8 cellular contexts compared by ENCODE assay signal in genomic region chr17:67779098-67779672, GRCh38. TPM values are rescaled to one million over a fixed set of nuclear protein-coding genes. Genes with fewer than 3 reads are reported as not detected.
DNase-seq lines count a peak whose midpoint lies in the region; ATAC-seq and TF ChIP-seq lines count a peak whose summit lies in the region.

No MANE protein-coding gene starts in this region.

- H3K36me3 ChIP-seq in ascending aorta = no peaks in the 10 kb centered on the region

- H3K4me3 Mint-ChIP-seq in activated CD4-positive, alpha-beta T cell treated with anti-CD3 and anti-CD28 coated beads, Interleukin-2, amount 10 ng/mL, durations not matched to agents 24 days and 14 days = no peak overlapping the region
- H3K4me3 Mint-ChIP-seq in activated CD4-positive, alpha-beta T cell treated with anti-CD3 and anti-CD28 coated beads, Interleukin-2, amount 10 ng/mL, durations not matched to agents 7 days and 5 days = no peak overlapping the region
- no peak overlapping the region for H3K4me3 Mint-ChIP-seq in immature natural killer cell

- POLR2A ChIA-PET in activated CD4-positive, alpha-beta T cell treated with anti-CD3 and anti-CD28 coated beads, Interleukin-2, amount 10 ng/mL, durations not matched to agents 7 days and 5 days (lab: Charles Lee) = no interaction called here

- CTCF ChIA-PET in activated CD4-positive, alpha-beta T cell treated with anti-CD3 and anti-CD28 coated beads, Interleukin-2, amount 10 ng/mL, durations not matched to agents 7 days and 5 days (lab: Charles Lee) = interaction anchor here (0.6 kb wide), 1 partner anchor 373 kb away, joined by 3 read pairs; no protein-coding TSS in a partner anchor

- H3K4me1 ChIP-seq in ascending aorta = no peaks in the 10 kb centered on the region

- intact Hi-C loops in activated CD4-positive, alpha-beta T cell treated with anti-CD3 and anti-CD28 coated beads, Interleukin-2, amount 10 ng/mL, durations not matched to agents 24 days and 14 days (cut with micrococcal nuclease) = no loop called here
- intact Hi-C loops in ascending aorta (cut with DNase I) = no loop called here

- H3K27me3 ChIP-seq in ascending aorta = no peaks in the 10 kb centered on the region

- no peaks in the 10 kb centered on the region for H3K9me3 ChIP-seq in ascending aorta

- no peaks in the 10 kb centered on the region for H3K36me3 Mint-ChIP-seq in activated CD4-positive, alpha-beta T cell treated with anti-CD3 and anti-CD28 coated beads, Interleukin-2, amount 10 ng/mL, durations not matched to agents 24 days and 14 days (ENCODE audit: low read depth)
- H3K36me3 Mint-ChIP-seq in activated CD4-positive, alpha-beta T cell treated with anti-CD3 and anti-CD28 coated beads, Interleukin-2, amount 10 ng/mL, durations not matched to agents 7 days and 5 days (ENCODE audit: low read depth) = no peaks in the 10 kb centered on the region
- H3K36me3 Mint-ChIP-seq in immature natural killer cell = no peaks in the 10 kb centered on the region

- H3K9me3 Mint-ChIP-seq in activated CD4-positive, alpha-beta T cell treated with anti-CD3 and anti-CD28 coated beads, Interleukin-2, amount 10 ng/mL, durations not matched to agents 24 days and 14 days = no peaks in the 10 kb centered on the region
- H3K9me3 Mint-ChIP-seq in activated CD4-positive, alpha-beta T cell treated with anti-CD3 and anti-CD28 coated beads, Interleukin-2, amount 10 ng/mL, durations not matched to agents 7 days and 5 days = no peaks in the 10 kb centered on the region
- H3K9me3 Mint-ChIP-seq in immature natural killer cell = no peaks in the 10 kb centered on the region

- H3K27ac Mint-ChIP-seq in activated CD4-positive, alpha-beta T cell treated with anti-CD3 and anti-CD28 coated beads, Interleukin-2, amount 10 ng/mL, durations not matched to agents 24 days and 14 days = no peak overlapping the region
- H3K27ac Mint-ChIP-seq in activated CD4-positive, alpha-beta T cell treated with anti-CD3 and anti-CD28 coated beads, Interleukin-2, amount 10 ng/mL, durations not matched to agents 7 days and 5 days = no peak overlapping the region
- H3K27ac Mint-ChIP-seq in immature natural killer cell = no peak overlapping the region

- no peak overlapping the region for H3K4me3 ChIP-seq in ascending aorta

- no peaks in the 10 kb centered on the region for H3K27me3 Mint-ChIP-seq in activated CD4-positive, alpha-beta T cell treated with anti-CD3 and anti-CD28 coated beads, Interleukin-2, amount 10 ng/mL, durations not matched to agents 24 days and 14 days
- no peaks in the 10 kb centered on the region for H3K27me3 Mint-ChIP-seq in activated CD4-positive, alpha-beta T cell treated with anti-CD3 and anti-CD28 coated beads, Interleukin-2, amount 10 ng/mL, durations not matched to agents 7 days and 5 days
- peaks cover 0 to 3% (median 0%) of the 10 kb centered on the region in 3 donors for H3K27me3 Mint-ChIP-seq in immature natural killer cell (ENCODE audit: low read depth in 3 of 3)

- no peaks in the 10 kb centered on the region for H3K4me1 Mint-ChIP-seq in activated CD4-positive, alpha-beta T cell treated with anti-CD3 and anti-CD28 coated beads, Interleukin-2, amount 10 ng/mL, durations not matched to agents 24 days and 14 days
- H3K4me1 Mint-ChIP-seq in activated CD4-positive, alpha-beta T cell treated with anti-CD3 and anti-CD28 coated beads, Interleukin-2, amount 10 ng/mL, durations not matched to agents 7 days and 5 days = no peaks in the 10 kb centered on the region
- no peaks in the 10 kb centered on the region for H3K4me1 Mint-ChIP-seq in immature natural killer cell

- ATAC-seq in HG03442 (IDR thresholded peaks at IDR 0.05; ENCODE audit: unreplicated experiment) = no peak
- no peak for ATAC-seq in GM21576 (IDR thresholded peaks at IDR 0.05; ENCODE audit: unreplicated experiment)

- TF ChIP-seq CTCF in ascending aorta (IDR thresholded peaks at IDR 0.05) = peak; percentile 23 to 32 (median 29)

- no peak overlapping the region for H3K27ac ChIP-seq in ascending aorta

- DNase-seq in activated CD4-positive, alpha-beta T cell treated with anti-CD3 and anti-CD28 coated beads, Interleukin-2, amount 10 ng/mL, durations not matched to agents 24 days and 14 days = peak; percentile 72
- no peak for DNase-seq in activated CD4-positive, alpha-beta T cell treated with anti-CD3 and anti-CD28 coated beads, Interleukin-2, amount 10 ng/mL, durations not matched to agents 7 days and 5 days
- DNase-seq in NCI-H774 (lab: John Stamatoyannopoulos, UW) (peak; percentile 47), ascending aorta (ENCODE audit: low spot score in 2 of 2) (no peak), immature natural killer cell (peak in 2 of 3 donors; percentile 11 to 18)
- DNase-seq in stimulated activated CD8-positive, alpha-beta memory T cell treated with anti-CD3 and anti-CD28 coated beads, Interleukin-4, amount 100 ng/mL, for 48 hours = peak; percentile 51

RNA-seq across cellular contexts. Expression of gene BPTF, which starts 46.1 kb away (rescaled TPM):
- 74.5 and 77.1 TPM in 2 replicates for total RNA-seq in activated CD4-positive, alpha-beta T cell treated with anti-CD3 and anti-CD28 coated beads, Interleukin-2, amount 10 ng/mL, durations not matched to agents 24 days and 14 days
- 100 to 1,000 TPM in 1 of 2 experiments, 10 to 100 TPM in 1; 98.1 to 114 TPM for total RNA-seq in activated CD4-positive, alpha-beta T cell treated with anti-CD3 and anti-CD28 coated beads, Interleukin-2, amount 10 ng/mL, durations not matched to agents 7 days and 5 days
- 67.4 TPM for total RNA-seq in ascending aorta
- 10 to 100 TPM in 2 of 3 donors, 1 to 10 TPM in 1; 5.0 to 30.9 (median 14.3) TPM for polyA plus RNA-seq in immature natural killer cell

Comparison
In these comparisons a context has a peak if more than half of its experiments do, and no peak if none do; other contexts are left out.
1. DNase-seq: peak in activated CD4-positive, alpha-beta T cell treated with anti-CD3 and anti-CD28 coated beads, Interleukin-2, amount 10 ng/mL, durations not matched to agents 24 days and 14 days (single experiment), NCI-H774 (single experiment), immature natural killer cell (2 of 3) and stimulated activated CD8-positive, alpha-beta memory T cell treated with anti-CD3 and anti-CD28 coated beads, Interleukin-4, amount 100 ng/mL, for 48 hours (single experiment); none in activated CD4-positive, alpha-beta T cell treated with anti-CD3 and anti-CD28 coated beads, Interleukin-2, amount 10 ng/mL, durations not matched to agents 7 days and 5 days (single experiment) and ascending aorta (0 of 2).